Comparison of ENCODE assay signal across 8 cellular contexts in the genomic region with DNA sequence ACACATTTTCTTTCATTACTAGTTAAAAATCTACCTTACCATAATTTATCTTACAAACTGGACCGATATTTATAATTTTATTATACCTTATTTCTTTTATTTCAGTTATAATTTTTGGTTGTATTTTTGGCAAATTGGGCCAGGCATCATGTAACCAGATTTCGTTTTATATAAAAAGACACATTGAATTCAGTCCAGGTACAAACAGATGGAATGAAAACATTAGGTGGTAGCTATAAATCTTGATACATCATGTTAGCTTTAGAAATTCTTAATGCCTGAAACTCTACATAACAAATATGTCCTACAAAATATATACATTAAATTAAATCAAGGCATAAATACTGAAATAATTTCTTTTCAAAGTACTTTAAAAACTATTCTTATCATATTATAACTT.
"Had no signal": no experiment of that assay in that cellular context is flagged by ENCODE, and none has a peak within 500 bp of the region (broad histone marks: within the 10 kb centered on the region; RNA-seq: fewer than 3 reads in every experiment).

No MANE protein-coding gene starts in this region.

- FAIRE-seq: H1, H54, HepG2 had no signal

- H3K27ac ChIP-seq: HL-60 had no signal

- ATAC-seq: GM23338, HepG2 had no signal

- H3K4me3 ChIP-seq: GM23338 had no signal

- DNase-seq: H9, HCEC 1CT, KBM-7 had no signal
